In genomic region chrX:132271330-132271729, GRCh38 we compare ENCODE assay signal across 15 cellular contexts. TPM values are rescaled to one million over a fixed set of nuclear protein-coding genes. Genes with fewer than 3 reads are reported as not detected.
A peak's percentile ranks its signal among the peaks of the same experiment; 100 is the strongest.
DNase-seq lines count a peak whose midpoint lies in the region; TF ChIP-seq lines count a peak whose summit lies in the region.
"Had no signal": no experiment of that assay in that cellular context is flagged by ENCODE, and none has a peak within 500 bp of the region (broad histone marks: within the 10 kb centered on the region; RNA-seq: fewer than 3 reads in every experiment).

No MANE protein-coding gene starts in this region.

- H3K36me3 Mint-ChIP-seq in activated T-cell treated with anti-CD3 and anti-CD28 coated beads, Interleukin-2, amount 50 U/mL, for 24 hours (ENCODE audit: low read depth), result no peaks in the 10 kb centered on the region
- H3K36me3 Mint-ChIP-seq: WTC11 had no signal

- peaks cover 29% of the 10 kb centered on the region for H3K27me3 Mint-ChIP-seq in activated T-cell treated with anti-CD3 and anti-CD28 coated beads, Interleukin-2, amount 50 U/mL, for 24 hours
- H3K27me3 Mint-ChIP-seq: stimulated activated memory B cell treated with anti-CD40 and anti-IgM and Interleukin-4, amounts not matched to agents 10 μg/mL and 1 μg/mL and 100 μg/mL, for 72 hours had no signal

- H3K9ac ChIP-seq in adipocyte (ENCODE audit: low read length), result peak overlapping the region; percentile 49
- H3K9ac ChIP-seq: BLaER1 treated with 17β-estradiol and CSF1 and Interleukin-3, amounts not matched to agents 10 nM and 100 nM had no signal

- H3K36me3 ChIP-seq in adipocyte (ENCODE audit: control insufficient read depth, insufficient read depth, low read length, severe bottlenecking) (no peaks in the 10 kb centered on the region), muscle layer of duodenum (ENCODE audit: control insufficient read depth in 1 of 2, insufficient read depth in 2 of 2, low read length in 2 of 2) (no peaks in the 10 kb centered on the region), transverse colon (no peaks in the 10 kb centered on the region)
- no peaks in the 10 kb centered on the region for H3K36me3 ChIP-seq in effector memory CD4-positive, alpha-beta T cell (ENCODE audit: control insufficient read depth, insufficient read depth, low read length)
- H3K36me3 ChIP-seq: BLaER1 treated with 17β-estradiol and CSF1 and Interleukin-3, amounts not matched to agents 10 nM and 100 nM had no signal

- 14 to 19% methylated on average over 1 of the region's 1 CpG for WGBS in transverse colon (ENCODE audit: low coverage in 1 of 2), 2 donors

- no peaks in the 10 kb centered on the region for H3K9me3 Mint-ChIP-seq in activated T-cell treated with anti-CD3 and anti-CD28 coated beads, Interleukin-2, amount 50 U/mL, for 24 hours
- H3K9me3 Mint-ChIP-seq: stimulated activated memory B cell treated with anti-CD40 and anti-IgM and Interleukin-4, amounts not matched to agents 10 μg/mL and 1 μg/mL and 100 μg/mL, for 72 hours; T-helper 1 cell treated with Interleukin-12 subunit alpha and Interleukin-12 subunit beta and Interleukin-4 antibody, amounts not matched to agents 30 μg/mL and 1 μg/mL, for 36 hours; WTC11 had no signal

- peak overlapping the region; percentile 9 for H3K4me3 ChIP-seq in adipocyte (ENCODE audit: low read length)
- peak overlapping the region in 1 of 2 donors; percentile 30 for H3K4me3 ChIP-seq in muscle layer of duodenum (ENCODE audit: low read depth in 1 of 2, low read length in 2 of 2)
- no peak overlapping the region for H3K4me3 ChIP-seq in transverse colon
- no peak overlapping the region for H3K4me3 ChIP-seq in effector memory CD4-positive, alpha-beta T cell (ENCODE audit: insufficient read depth, low read depth, low read length, poor library complexity, severe bottlenecking)
- H3K4me3 ChIP-seq: BLaER1 treated with 17β-estradiol and CSF1 and Interleukin-3, amounts not matched to agents 10 nM and 100 nM; dorsolateral prefrontal cortex had no signal

- H3K27ac ChIP-seq in muscle layer of duodenum (ENCODE audit: low read length) (peak overlapping the region; percentile 5), transverse colon (peak overlapping the region in 3 of 4 donors; percentile 35 to 71 (median 40))
- no peak overlapping the region for H3K27ac ChIP-seq in effector memory CD4-positive, alpha-beta T cell (ENCODE audit: insufficient read depth, low read length, poor library complexity, severe bottlenecking)
- H3K27ac ChIP-seq: BLaER1 treated with 17β-estradiol and CSF1 and Interleukin-3, amounts not matched to agents 10 nM and 100 nM had no signal

- no peak overlapping the region for H3K27ac Mint-ChIP-seq in activated T-cell treated with anti-CD3 and anti-CD28 coated beads, Interleukin-2, amount 50 U/mL, for 24 hours
- H3K27ac Mint-ChIP-seq: stimulated activated memory B cell treated with anti-CD40 and anti-IgM and Interleukin-4, amounts not matched to agents 10 μg/mL and 1 μg/mL and 100 μg/mL, for 72 hours; T-helper 1 cell treated with Interleukin-12 subunit alpha and Interleukin-12 subunit beta and Interleukin-4 antibody, amounts not matched to agents 30 μg/mL and 1 μg/mL, for 36 hours; WTC11 had no signal

- no peak for TF ChIP-seq POLR2A in transverse colon (IDR thresholded peaks at IDR 0.05)

- H3K9me3 ChIP-seq in adipocyte (ENCODE audit: control insufficient read depth, low read length) (peaks cover 4% of the 10 kb centered on the region), muscle layer of duodenum (ENCODE audit: control insufficient read depth in 1 of 2, low read length in 2 of 2) (no peaks in the 10 kb centered on the region), transverse colon (no peaks in the 10 kb centered on the region)
- no peaks in the 10 kb centered on the region for H3K9me3 ChIP-seq in effector memory CD4-positive, alpha-beta T cell (ENCODE audit: control insufficient read depth, low read length)
- H3K9me3 ChIP-seq: BLaER1 treated with 17β-estradiol and CSF1 and Interleukin-3, amounts not matched to agents 10 nM and 100 nM had no signal

- no peak for TF ChIP-seq CTCF in transverse colon (IDR thresholded peaks at IDR 0.05)

- H3K27me3 ChIP-seq in adipocyte (replicated peaks; ENCODE audit: control insufficient read depth, insufficient read depth, low read length) (no peaks in the 10 kb centered on the region), muscle layer of duodenum (ENCODE audit: low read depth, low read length) (no peaks in the 10 kb centered on the region), transverse colon (no peaks in the 10 kb centered on the region)
- H3K27me3 ChIP-seq in effector memory CD4-positive, alpha-beta T cell (replicated peaks; ENCODE audit: control insufficient read depth, insufficient read depth, low read length, poor library complexity, severe bottlenecking), result no peaks in the 10 kb centered on the region

- no peak for TF ChIP-seq EP300 in transverse colon (IDR thresholded peaks at IDR 0.05; ENCODE audit: low read depth)

- DNase-seq in adipocyte (ENCODE audit: low read depth) (peak; percentile 53), fibroblast of peridontal ligament (ENCODE audit: extremely low read depth) (peak; percentile 31), transverse colon (no peak), hypothalamus (lab: John Stamatoyannopoulos, UW) (no peak), DMS53 (lab: John Stamatoyannopoulos, UW) (no peak)
- DNase-seq in effector memory CD4-positive, alpha-beta T cell, result no peak
- DNase-seq in activated T-cell treated with anti-CD3 and anti-CD28 coated beads, Interleukin-2, amount 50 U/mL, for 24 hours, result no peak
- DNase-seq: aorta, dorsolateral prefrontal cortex, glutamatergic neuron had no signal

- no peak overlapping the region for H3K4me3 Mint-ChIP-seq in activated T-cell treated with anti-CD3 and anti-CD28 coated beads, Interleukin-2, amount 50 U/mL, for 24 hours
- H3K4me3 Mint-ChIP-seq: stimulated activated memory B cell treated with anti-CD40 and anti-IgM and Interleukin-4, amounts not matched to agents 10 μg/mL and 1 μg/mL and 100 μg/mL, for 72 hours; T-helper 1 cell treated with Interleukin-12 subunit alpha and Interleukin-12 subunit beta and Interleukin-4 antibody, amounts not matched to agents 30 μg/mL and 1 μg/mL, for 36 hours; WTC11 had no signal

- H3K4me1 ChIP-seq in adipocyte (ENCODE audit: control insufficient read depth, insufficient read depth, low read length), result peaks cover 20% of the 10 kb centered on the region
- H3K4me1 ChIP-seq in muscle layer of duodenum (ENCODE audit: control insufficient read depth in 1 of 2, insufficient read depth in 2 of 2, low read length in 2 of 2), result no peaks in the 10 kb centered on the region
- no peaks in the 10 kb centered on the region for H3K4me1 ChIP-seq in transverse colon
- no peaks in the 10 kb centered on the region for H3K4me1 ChIP-seq in effector memory CD4-positive, alpha-beta T cell (ENCODE audit: control insufficient read depth, insufficient read depth, low read length, poor library complexity, severe bottlenecking)
- H3K4me1 ChIP-seq: BLaER1 treated with 17β-estradiol and CSF1 and Interleukin-3, amounts not matched to agents 10 nM and 100 nM had no signal

- in situ Hi-C loops in transverse colon (cut with MboI; ENCODE audit: low pct_ligation_motif_present in 1 of 4, low pct_unique_long_range_greater_than_20kb in 1 of 4, low sequenced_read_pairs in 3 of 4), result no loop called here

- intact Hi-C loops in transverse colon (cut with DNase I; ENCODE audit: low total_unique reads), result no loop called here

- H3K4me1 Mint-ChIP-seq in activated T-cell treated with anti-CD3 and anti-CD28 coated beads, Interleukin-2, amount 50 U/mL, for 24 hours (ENCODE audit: low read depth), result peaks cover 11% of the 10 kb centered on the region
- H3K4me1 Mint-ChIP-seq: stimulated activated memory B cell treated with anti-CD40 and anti-IgM and Interleukin-4, amounts not matched to agents 10 μg/mL and 1 μg/mL and 100 μg/mL, for 72 hours had no signal

RNA-seq across cellular contexts. Expression of gene RAP2C, which starts 52.1 kb away (rescaled TPM):
- 100 to 1,000 TPM in 1 of 4 donors, 10 to 100 TPM in 2, 1 to 10 TPM in 1; 7.0 to 143 (median 38.4) TPM for total RNA-seq in transverse colon

Comparison
In these comparisons a context has a peak if more than half of its experiments do, and no peak if none do; other contexts are left out.
1. DNase-seq: peak in adipocyte (single experiment) and fibroblast of peridontal ligament (single experiment); none in transverse colon (single experiment), effector memory CD4-positive, alpha-beta T cell (0 of 3), activated T-cell treated with anti-CD3 and anti-CD28 coated beads, Interleukin-2, amount 50 U/mL, for 24 hours (single experiment), hypothalamus (0 of 51) and DMS53 (single experiment).